5 cellular contexts compared by ENCODE assay signal in genomic region chr11:107490836-107491235, GRCh38.
"Had no signal": no experiment of that assay in that cellular context is flagged by ENCODE, and none has a peak within 500 bp of the region (broad histone marks: within the 10 kb centered on the region; RNA-seq: fewer than 3 reads in every experiment).

No MANE protein-coding gene starts in this region.

- H3K27ac Mint-ChIP-seq: H9 had no signal

- H3K9me3 Mint-ChIP-seq: H9 had no signal

- DNase-seq: GM23248, H9, HCEC 1CT, IMR-90 had no signal

- ATAC-seq: K562 had no signal

- H3K4me1 Mint-ChIP-seq: H9 had no signal

- H3K9ac ChIP-seq: GM23248 had no signal

- H3K4me3 Mint-ChIP-seq: H9 had no signal

- H3K4me3 ChIP-seq: GM23248, K562 had no signal

- H2AFZ ChIP-seq: GM23248 had no signal

- H3K27ac ChIP-seq: GM23248 had no signal
